In the genomic region with DNA sequence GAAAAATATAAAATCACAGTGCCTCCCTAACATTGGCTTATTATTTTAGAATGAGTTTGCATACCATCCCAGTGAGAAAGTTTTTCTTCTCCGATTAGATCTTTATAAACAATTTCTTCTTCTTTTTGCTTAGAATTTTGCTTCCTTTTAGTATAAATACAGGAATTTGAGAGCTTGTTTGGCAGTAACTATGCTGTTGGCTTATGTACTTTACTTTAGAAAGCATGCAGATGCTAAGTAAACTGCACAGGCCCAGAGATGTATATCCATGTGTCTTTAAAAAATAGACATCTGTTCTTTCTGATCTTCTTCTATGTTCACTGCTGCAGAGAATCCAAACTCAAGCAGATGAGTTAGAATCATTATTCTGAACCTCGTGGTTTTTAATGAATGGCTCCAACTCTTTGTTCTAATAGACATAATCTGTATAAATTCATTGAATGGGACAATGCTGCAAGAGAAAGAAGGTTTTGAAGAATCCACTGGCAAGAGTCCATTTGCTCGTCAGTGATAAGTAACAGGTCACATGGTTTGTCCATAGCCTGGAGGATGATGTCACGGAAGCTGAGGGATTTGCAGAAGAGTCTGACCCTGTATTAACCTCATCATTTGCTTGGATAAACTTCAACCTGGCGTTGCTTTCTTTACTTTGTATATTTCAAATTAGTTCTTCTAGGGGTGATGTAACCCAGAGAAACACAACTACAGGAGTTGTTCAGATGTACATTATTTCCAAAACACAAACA, we compare ENCODE assay signal across 19 cellular contexts.
DNase-seq lines count a peak whose midpoint lies in the region; ATAC-seq, FAIRE-seq and TF ChIP-seq lines count a peak whose summit lies in the region.
"Had no signal": no experiment of that assay in that cellular context is flagged by ENCODE, and none has a peak within 500 bp of the region (broad histone marks: within the 10 kb centered on the region; RNA-seq: fewer than 3 reads in every experiment).

No MANE protein-coding gene starts in this region.

- H2AFZ ChIP-seq in K562 (ENCODE audit: low read depth, low read length) = no peak overlapping the region

- no peak for TF ChIP-seq POLR2A in K562 (conservative IDR thresholded peaks at IDR 0.05)

- no peaks in the 10 kb centered on the region for H3K4me1 ChIP-seq in K562 (replicated peaks in 1 of 2; ENCODE audit: control insufficient read depth in 2 of 2, insufficient read depth in 2 of 2, low read length in 2 of 2)

- no peaks in the 10 kb centered on the region for H4K20me1 ChIP-seq in K562 (replicated peaks; ENCODE audit: control insufficient read depth, insufficient read depth, low read length)

- no peak overlapping the region for H3K4me2 ChIP-seq in K562 (ENCODE audit: insufficient read depth, low read length)

- in situ Hi-C loops in K562 (cut with MboI) = no loop called here

- H3K36me3 Mint-ChIP-seq in T-helper 2 cell treated with Interferon-gamma antibody and Interleukin-4, amounts not matched to agents 5 μg/mL and 100 μg/mL, for 36 hours (ENCODE audit: low read depth) = no peaks in the 10 kb centered on the region

- no peaks in the 10 kb centered on the region for H3K4me1 Mint-ChIP-seq in T-helper 2 cell treated with Interferon-gamma antibody and Interleukin-4, amounts not matched to agents 5 μg/mL and 100 μg/mL, for 36 hours (ENCODE audit: low read depth)
- H3K4me1 Mint-ChIP-seq: activated T-helper 17 cell treated with anti-CD3 and anti-CD28 coated beads, Interleukin-2, amount 50 U/mL, for 72 hours; nephron progenitor cell had no signal

- H3K4me3 ChIP-seq in K562 = no peak overlapping the region

- no peaks in the 10 kb centered on the region for H3K79me2 ChIP-seq in K562 (ENCODE audit: control insufficient read depth, insufficient read depth, low read length)

- H3K4me3 Mint-ChIP-seq in T-helper 2 cell treated with Interferon-gamma antibody and Interleukin-4, amounts not matched to agents 5 μg/mL and 100 μg/mL, for 36 hours = no peak overlapping the region
- H3K4me3 Mint-ChIP-seq: activated T-helper 17 cell treated with anti-CD3 and anti-CD28 coated beads, Interleukin-2, amount 50 U/mL, for 72 hours; effector memory CD8-positive, alpha-beta T cell; nephron progenitor cell; stimulated activated naive CD8-positive, alpha-beta T cell treated with anti-CD3 and anti-CD28 coated beads, Interleukin-15, Interleukin-2, amounts not matched to agents 100 ng/mL and 50 ng/mL, for 24 hours had no signal

- POLR2A ChIA-PET in K562 (lab: Yijun Ruan, JAX) = interaction anchor here (0.6 kb wide), 1 partner anchor 38 kb away, joined by 5 read pairs; no protein-coding TSS in a partner anchor

- no peak overlapping the region for H3K27ac Mint-ChIP-seq in T-helper 2 cell treated with Interferon-gamma antibody and Interleukin-4, amounts not matched to agents 5 μg/mL and 100 μg/mL, for 36 hours
- H3K27ac Mint-ChIP-seq: activated T-helper 17 cell treated with anti-CD3 and anti-CD28 coated beads, Interleukin-2, amount 50 U/mL, for 72 hours; effector memory CD8-positive, alpha-beta T cell; nephron progenitor cell; stimulated activated naive CD8-positive, alpha-beta T cell treated with anti-CD3 and anti-CD28 coated beads, Interleukin-15, Interleukin-2, amounts not matched to agents 100 ng/mL and 50 ng/mL, for 24 hours had no signal

- no peak for TF ChIP-seq EP300 in K562 (IDR thresholded peaks at IDR 0.05; ENCODE audit: low read length)

- no peaks in the 10 kb centered on the region for H3K9me1 ChIP-seq in K562 (ENCODE audit: control insufficient read depth, insufficient read depth, low read length)

- intact Hi-C loops in K562 (cut with micrococcal nuclease) = no loop called here
- intact Hi-C loops in left cardiac atrium (cut with DNase I) = no loop called here

- H3K9me3 Mint-ChIP-seq in T-helper 2 cell treated with Interferon-gamma antibody and Interleukin-4, amounts not matched to agents 5 μg/mL and 100 μg/mL, for 36 hours = no peaks in the 10 kb centered on the region
- H3K9me3 Mint-ChIP-seq: activated T-helper 17 cell treated with anti-CD3 and anti-CD28 coated beads, Interleukin-2, amount 50 U/mL, for 72 hours; effector memory CD8-positive, alpha-beta T cell; stimulated activated naive CD8-positive, alpha-beta T cell treated with anti-CD3 and anti-CD28 coated beads, Interleukin-15, Interleukin-2, amounts not matched to agents 100 ng/mL and 50 ng/mL, for 24 hours had no signal

- H3K27ac ChIP-seq in K562 (ENCODE audit: extremely low read depth, low read depth, low read length) = no peak overlapping the region
- H3K27ac ChIP-seq: 22Rv1 had no signal

- H3K27me3 ChIP-seq in K562 (ENCODE audit: control insufficient read depth in 2 of 2, insufficient read depth in 2 of 2, low read length in 2 of 2) = no peaks in the 10 kb centered on the region

- H3K36me3 ChIP-seq in K562 (ENCODE audit: control insufficient read depth, insufficient read depth, low read length) = no peaks in the 10 kb centered on the region

- H3K9ac ChIP-seq in K562 (ENCODE audit: insufficient read depth in 1 of 2, low read depth in 2 of 2, low read length in 2 of 2) = no peak overlapping the region

- no peaks in the 10 kb centered on the region for H3K27me3 Mint-ChIP-seq in T-helper 2 cell treated with Interferon-gamma antibody and Interleukin-4, amounts not matched to agents 5 μg/mL and 100 μg/mL, for 36 hours (ENCODE audit: low read depth)
- H3K27me3 Mint-ChIP-seq: stimulated activated naive CD8-positive, alpha-beta T cell treated with anti-CD3 and anti-CD28 coated beads, Interleukin-15, Interleukin-2, amounts not matched to agents 100 ng/mL and 50 ng/mL, for 24 hours had no signal

- H3K9me3 ChIP-seq in K562 (replicated peaks; ENCODE audit: control insufficient read depth, insufficient read depth, low read depth, low read length) = no peaks in the 10 kb centered on the region

- CTCF ChIA-PET in K562 (lab: Yijun Ruan, JAX; ENCODE audit: low intra/inter-chr PET ratio) = no interaction called here

- WGBS in K562 (ENCODE audit: insufficient coverage, low coverage, missing lambda C conversion rate) = 2% methylated on average over 5 of the region's 5 CpGs

- ATAC-seq in K562 (no peak), left cardiac atrium (peak; percentile 55 to 85), GM19452 (IDR thresholded peaks at IDR 0.05; ENCODE audit: unreplicated experiment) (no peak), HG03139 (IDR thresholded peaks at IDR 0.05; ENCODE audit: unreplicated experiment) (no peak)
- ATAC-seq: activated T-helper 17 cell treated with anti-CD3 and anti-CD28 coated beads, Interleukin-2, amount 50 U/mL, for 72 hours; effector memory CD8-positive, alpha-beta T cell had no signal

- no peak for FAIRE-seq in K562 (lab: Jason Lieb, UNC)

- TF ChIP-seq CTCF in K562 (IDR thresholded peaks at IDR 0.05 in 2 of 3, conservative IDR thresholded peaks at IDR 0.05 in 1 of 3; ENCODE audit: insufficient read depth in 2 of 3, low read depth in 1 of 3, low read length in 3 of 3) = no peak

- no peak for TF ChIP-seq RAD21 in K562 (CRISPR knock-in tag; conservative IDR thresholded peaks at IDR 0.05 in 1 of 2, IDR thresholded peaks at IDR 0.05 in 1 of 2)

- BruUV-seq in K562 (replicated peaks; lab: Mats Ljungman, UMichigan) = no TSS peak

- peak; percentile 3 for DNase-seq in DMS 273 (lab: John Stamatoyannopoulos, UW; ENCODE audit: unreplicated experiment)
- DNase-seq in DMS 273 treated with DMSO at 0.1 percent for 48 hours (lab: John Stamatoyannopoulos, UW) = no peak
- DNase-seq in K562 (ENCODE audit: extremely low read depth in 1 of 4, low spot score in 3 of 4) = no peak
- DNase-seq in left cardiac atrium = no peak
- peak; percentile 76 for DNase-seq in superior temporal gyrus (ENCODE audit: extremely low spot score)
- no peak for DNase-seq in T-helper 2 cell treated with Interferon-gamma antibody and Interleukin-4, amounts not matched to agents 5 μg/mL and 100 μg/mL, for 36 hours (ENCODE audit: low spot score)
- DNase-seq: activated CD4-positive, alpha-beta T cell treated with anti-CD3 and anti-CD28 coated beads, Interleukin-2, amount 50 U/mL, for 4 hours; COR-L47; effector memory CD8-positive, alpha-beta T cell; Kasumi-1; NCI-H1694; NCI-H510A; nephron progenitor cell; RPMI8226 had no signal

TF ChIP-seq in K562, 482 proteins besides CTCF, POLR2A, EP300 and RAD21:
- TF ChIP-seq, protein P1, sequence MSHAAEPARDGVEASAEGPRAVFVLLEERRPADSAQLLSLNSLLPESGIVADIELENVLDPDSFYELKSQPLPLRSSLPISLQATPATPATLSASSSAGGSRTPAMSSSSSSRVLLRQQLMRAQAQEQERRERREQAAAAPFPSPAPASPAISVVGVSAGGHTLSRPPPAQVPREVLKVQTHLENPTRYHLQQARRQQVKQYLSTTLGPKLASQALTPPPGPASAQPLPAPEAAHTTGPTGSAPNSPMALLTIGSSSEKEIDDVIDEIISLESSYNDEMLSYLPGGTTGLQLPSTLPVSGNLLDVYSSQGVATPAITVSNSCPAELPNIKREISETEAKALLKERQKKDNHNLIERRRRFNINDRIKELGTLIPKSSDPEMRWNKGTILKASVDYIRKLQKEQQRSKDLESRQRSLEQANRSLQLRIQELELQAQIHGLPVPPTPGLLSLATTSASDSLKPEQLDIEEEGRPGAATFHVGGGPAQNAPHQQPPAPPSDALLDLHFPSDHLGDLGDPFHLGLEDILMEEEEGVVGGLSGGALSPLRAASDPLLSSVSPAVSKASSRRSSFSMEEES (CRISPR knock-in tag; IDR thresholded peaks at IDR 0.05) = 0 out of 2 replicates have a peak, but pooled peaks have one; percentile 33
- TF ChIP-seq HOXB6 (CRISPR knock-in tag; IDR thresholded peaks at IDR 0.05; ENCODE audit: borderline replicate concordance) = no peak

Comparison
In these comparisons a context has a peak if more than half of its experiments do, and no peak if none do; other contexts are left out.
1. DNase-seq: peak in DMS 273 (single experiment) and superior temporal gyrus (single experiment); none in DMS 273 treated with DMSO at 0.1 percent for 48 hours (single experiment), K562 (0 of 4), left cardiac atrium (single experiment) and T-helper 2 cell treated with Interferon-gamma antibody and Interleukin-4, amounts not matched to agents 5 μg/mL and 100 μg/mL, for 36 hours (single experiment).
2. ATAC-seq: peak in left cardiac atrium (2 of 2); none in K562 (single experiment), GM19452 (single experiment) and HG03139 (single experiment).